ENCODE assay signal across 24 cellular contexts in the genomic region with DNA sequence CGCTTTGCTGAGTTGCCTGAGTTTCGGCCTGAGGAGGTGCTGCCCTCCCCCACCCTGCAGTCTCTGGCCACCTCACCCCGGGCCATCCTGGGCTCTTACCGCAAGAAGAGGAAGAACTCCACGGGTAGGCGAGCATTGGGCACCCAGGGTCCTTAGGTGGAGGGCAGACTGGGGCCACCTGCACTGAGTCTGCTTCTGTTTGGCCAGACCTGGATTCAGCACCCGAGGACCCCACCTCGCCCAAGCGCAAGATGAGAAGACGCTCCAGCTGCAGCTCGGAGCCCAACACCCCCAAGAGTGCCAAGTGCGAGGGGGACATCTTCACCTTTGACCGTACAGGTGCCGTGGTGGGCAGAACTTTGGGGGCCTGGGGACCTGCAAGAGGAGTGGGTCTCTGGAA. TPM values are rescaled to one million over a fixed set of nuclear protein-coding genes. Genes with fewer than 3 reads are reported as not detected.
A peak's percentile ranks its signal among the peaks of the same experiment; 100 is the strongest.
DNase-seq lines count a peak whose midpoint lies in the region; ATAC-seq, FAIRE-seq and TF ChIP-seq lines count a peak whose summit lies in the region.
"Had no signal": no experiment of that assay in that cellular context is flagged by ENCODE, and none has a peak within 500 bp of the region (broad histone marks: within the 10 kb centered on the region; RNA-seq: fewer than 3 reads in every experiment).

No MANE protein-coding gene starts in this region.

- H3K79me2 ChIP-seq in HepG2 (ENCODE audit: insufficient read depth, low read length), result no peaks in the 10 kb centered on the region

- TF ChIP-seq CTCF in HEK293 (tag by site-specific recombination; IDR thresholded peaks at IDR 0.05) (no peak), WTC11 (IDR thresholded peaks at IDR 0.05) (no peak), HepG2 (CRISPR knock-in tag; IDR thresholded peaks at IDR 0.05) (no peak), Peyer's patch (IDR thresholded peaks at IDR 0.05) (no peak)

- DNase-seq in WTC11 (ENCODE audit: low spot score) (no peak), HepG2 (ENCODE audit: low spot score) (no peak), nucleus accumbens (lab: John Stamatoyannopoulos, UW) (no peak), Peyer's patch (no peak), cerebellar cortex (ENCODE audit: low spot score) (no peak)
- DNase-seq: AML-193; CD4-positive, alpha-beta T cell; COR-L47; DMS53; Kasumi-1; NCI-H1092 treated with DMSO at 0.1 percent for 48 hours; NCI-H146; NCI-H1930; NCI-H446; NCI-H524 treated with DMSO at 0.1 percent for 48 hours; NCI-H774; SHP77 treated with DMSO at 0.1 percent for 48 hours had no signal

- POLR2A ChIA-PET in HEK293 (lab: Yijun Ruan, JAX) (interaction anchor here (0.9 to 3.4 kb wide), 3 partner anchors 8 to 50 kb away, joined by 4 to 31 read pairs (median 4); a partner anchor contains a TSS), WTC11 (lab: Charles Lee) (no interaction called here), HepG2 (lab: Yijun Ruan, JAX) (interaction anchor here (1.5 kb wide), 1 partner anchor 51 kb away, joined by 3 read pairs; no protein-coding TSS in a partner anchor)

- H3K4me3 Mint-ChIP-seq in WTC11, result no peak overlapping the region

- intact Hi-C loops in HepG2 (cut with micrococcal nuclease; ENCODE audit: unreplicated experiment), result no loop called here

- H3K4me1 ChIP-seq in HEK293 (ENCODE audit: control insufficient read depth, insufficient read depth, low read length), result no peaks in the 10 kb centered on the region
- H3K4me1 ChIP-seq in HepG2 (ENCODE audit: insufficient read depth, low read length), result no peaks in the 10 kb centered on the region
- peaks cover 0 to 8% (median 0%) of the 10 kb centered on the region in 4 donors for H3K4me1 ChIP-seq in Peyer's patch

- H3K4me2 ChIP-seq in HepG2 (ENCODE audit: low read depth, low read length), result no peak overlapping the region
- H3K4me2 ChIP-seq: A549; BLaER1 treated with 17β-estradiol and CSF1 and Interleukin-3, amounts not matched to agents 10 nM and 100 nM had no signal

- ATAC-seq in WTC11, result no peak
- ATAC-seq in HepG2, result no peak

- H3K9me3 ChIP-seq in HEK293 (ENCODE audit: control insufficient read depth, insufficient read depth, low read depth, low read length) (no peaks in the 10 kb centered on the region), HepG2 (ENCODE audit: low read length) (no peaks in the 10 kb centered on the region), Peyer's patch (no peaks in the 10 kb centered on the region)
- H3K9me3 ChIP-seq: A549; BLaER1 treated with 17β-estradiol and CSF1 and Interleukin-3, amounts not matched to agents 10 nM and 100 nM had no signal

- BruUV-seq in HepG2 (replicated peaks; lab: Mats Ljungman, UMichigan), result TSS peak; percentile 10

- no peak overlapping the region for H3K9ac ChIP-seq in HepG2 (ENCODE audit: insufficient read depth, low read depth, low read length)
- H3K9ac ChIP-seq: BLaER1 treated with 17β-estradiol and CSF1 and Interleukin-3, amounts not matched to agents 10 nM and 100 nM had no signal

- no peak overlapping the region for H3K4me3 ChIP-seq in HEK293 (ENCODE audit: low read depth, low read length)
- no peak overlapping the region for H3K4me3 ChIP-seq in HepG2 (replicated peaks in 1 of 3; ENCODE audit: insufficient read depth in 1 of 3, low read depth in 2 of 3, low read length in 3 of 3)
- no peak overlapping the region for H3K4me3 ChIP-seq in Peyer's patch
- H3K4me3 ChIP-seq: A549; BLaER1 treated with 17β-estradiol and CSF1 and Interleukin-3, amounts not matched to agents 10 nM and 100 nM had no signal

- WGBS in HepG2 (ENCODE audit: low lambda C conversion rate), result 97% methylated on average over 6 of the region's 14 CpGs

- in situ Hi-C loops in HepG2 (cut with HindIII; ENCODE audit: extremely low pct_ligation_motif_present, low pct_unique_long_range_greater_than_20kb), result loop anchor here (5.0 kb wide), 1 partner anchor 162 kb away; a partner anchor contains a TSS

- CTCF ChIA-PET in HEK293 (lab: Yijun Ruan, JAX) (interaction anchor here (0.6 to 3.6 kb wide), 7 partner anchors 14 to 185 kb away, joined by 3 to 55 read pairs (median 3); no protein-coding TSS in a partner anchor), WTC11 (lab: Charles Lee) (interaction anchor here (0.8 to 3.6 kb wide), 5 partner anchors 9 to 48 kb away, joined by 3 to 30 read pairs (median 3); no protein-coding TSS in a partner anchor), HepG2 (lab: Yijun Ruan, JAX; ENCODE audit: low intra/inter-chr PET ratio, low total read pairs) (no interaction called here)

- H4K20me1 ChIP-seq in HepG2 (ENCODE audit: insufficient read depth, low read length), result no peaks in the 10 kb centered on the region

- peak overlapping the region; percentile 31; the same call in 1 of the 2 replicates for H3K27ac ChIP-seq in HEK293 (ENCODE audit: extremely low read depth, low read depth, low read length)
- no peak overlapping the region for H3K27ac ChIP-seq in HepG2 (ENCODE audit: extremely low read length, insufficient read depth, low read length)
- H3K27ac ChIP-seq in Peyer's patch, result no peak overlapping the region
- H3K27ac ChIP-seq: A549; BLaER1 treated with 17β-estradiol and CSF1 and Interleukin-3, amounts not matched to agents 10 nM and 100 nM had no signal

- H3K9me3 Mint-ChIP-seq in WTC11, result no peaks in the 10 kb centered on the region
- H3K9me3 Mint-ChIP-seq: CD4-positive, alpha-beta T cell had no signal

- no peaks in the 10 kb centered on the region for H3K27me3 ChIP-seq in HepG2 (ENCODE audit: control insufficient read depth in 1 of 2, insufficient read depth in 2 of 2, low read length in 2 of 2)
- H3K27me3 ChIP-seq in Peyer's patch, result no peaks in the 10 kb centered on the region
- H3K27me3 ChIP-seq: BLaER1 treated with 17β-estradiol and CSF1 and Interleukin-3, amounts not matched to agents 10 nM and 100 nM had no signal

- TF ChIP-seq POLR2A in HepG2 (IDR thresholded peaks at IDR 0.05; ENCODE audit: insufficient read depth in 1 of 2, low read depth in 2 of 2, low read length in 2 of 2), result no peak
- TF ChIP-seq POLR2A in Peyer's patch (IDR thresholded peaks at IDR 0.05), result no peak

- no peak overlapping the region for H2AFZ ChIP-seq in HepG2 (ENCODE audit: low read length)

- H3K36me3 ChIP-seq in HEK293 (ENCODE audit: control insufficient read depth in 2 of 2, insufficient read depth in 1 of 2, low read length in 2 of 2), result peaks cover 31 to 77% of the 10 kb centered on the region in 2 experiments
- H3K36me3 ChIP-seq in HepG2 (replicated peaks in 1 of 2; ENCODE audit: control insufficient read depth in 1 of 2, insufficient read depth in 2 of 2, low read length in 2 of 2), result peaks cover 20 to 57% of the 10 kb centered on the region in 2 experiments; a peak in 4 of 5 replicates
- peaks cover 0 to 66% (median 0%) of the 10 kb centered on the region in 3 donors for H3K36me3 ChIP-seq in Peyer's patch

- no peak for TF ChIP-seq EP300 in HepG2 (IDR thresholded peaks at IDR 0.05; ENCODE audit: low read depth in 2 of 2, low read length in 2 of 2)
- no peak for TF ChIP-seq EP300 in HepG2 (CRISPR knock-in tag; IDR thresholded peaks at IDR 0.05; ENCODE audit: borderline replicate concordance)

- FAIRE-seq in HepG2 (lab: Jason Lieb, UNC), result no peak
- FAIRE-seq: GM18507, H54 had no signal

- TF ChIP-seq RAD21 in HepG2 (CRISPR knock-in tag; IDR thresholded peaks at IDR 0.05), result no peak

- peaks cover 27% of the 10 kb centered on the region for H3K36me3 Mint-ChIP-seq in WTC11

- H3K27ac Mint-ChIP-seq in WTC11, result peak overlapping the region; percentile 57; the same call in 1 of the 2 replicates
- H3K27ac Mint-ChIP-seq: CD4-positive, alpha-beta T cell had no signal

- no peaks in the 10 kb centered on the region for H3K27me3 Mint-ChIP-seq in WTC11 (ENCODE audit: low read depth)
- H3K27me3 Mint-ChIP-seq: CD4-positive, alpha-beta T cell had no signal

- H3K4me1 Mint-ChIP-seq in WTC11, result peaks cover 15% of the 10 kb centered on the region

RNA-seq across cellular contexts. Expression of a gene that starts 8.0 kb away (rescaled TPM):
- total RNA-seq in WTC11 (2021), result 3.6 to 5.0 TPM (median 3.7 TPM) in 3 replicates
- 0.33 and 0.38 TPM in 2 replicates for total RNA-seq in HepG2 (2016; rRNA removed; fragmentation: Illumina TruSeq; extraction: Trizol)
- not detected in 2 replicates for total RNA-seq in HepG2 (2016; cell fraction: cytosol; rRNA removed; fragmentation: Illumina TruSeq; extraction: Trizol; ENCODE audit: low read depth)
- 0.28 and 0.43 TPM in 2 replicates for total RNA-seq in HepG2 (2016; cell fraction: insoluble cytoplasmic fraction; rRNA removed; fragmentation: Illumina TruSeq; extraction: Trizol)
- total RNA-seq in HepG2 (2016; cell fraction: membrane; rRNA removed; fragmentation: Illumina TruSeq; extraction: Trizol), result 0.14 and 0.43 TPM in 2 replicates
- 0.50 TPM in 1 of 2 replicates, not detected in the other for total RNA-seq in HepG2 (2016; cell fraction: nucleus; rRNA removed; fragmentation: Illumina TruSeq; extraction: Trizol)
- 0.21 and 0.26 TPM in 2 replicates for polyA plus RNA-seq in HepG2 (2011; rRNA removed)
- 0.23 and 0.34 TPM in 2 replicates for polyA plus RNA-seq in HepG2 (2011; cell fraction: cytosol; rRNA removed)
- polyA plus RNA-seq in HepG2 (2011; cell fraction: nucleus; rRNA removed), result 0.43 and 0.80 TPM in 2 replicates
- polyA plus RNA-seq in HepG2 (2012), result 0.51 TPM in 1 of 2 replicates, not detected in the other
- 0.21 and 0.22 TPM in 2 replicates for polyA plus RNA-seq in HepG2 (2016; cell fraction: cytosol; fragmentation: Illumina TruSeq; extraction: Trizol; ENCODE audit: low read depth)
- polyA plus RNA-seq in HepG2 (2016; cell fraction: insoluble cytoplasmic fraction; fragmentation: Illumina TruSeq; extraction: Trizol; ENCODE audit: low read depth), result 0.69 and 0.88 TPM in 2 replicates
- polyA plus RNA-seq in HepG2 (2016; cell fraction: membrane; fragmentation: Illumina TruSeq; extraction: Trizol; ENCODE audit: low read depth), result 0.19 and 0.38 TPM in 2 replicates
- polyA plus RNA-seq in HepG2 (2016; cell fraction: nucleus; fragmentation: Illumina TruSeq; extraction: Trizol; ENCODE audit: insufficient read depth, low read depth), result 0.57 and 1.5 TPM in 2 replicates
- polyA minus RNA-seq in HepG2 (2011; rRNA and poly(A)+ RNA removed; ENCODE audit: low replicate concordance), result 0.94 and 1.4 TPM in 2 replicates
- 0.88 TPM in 1 of 2 replicates, not detected in the other for polyA minus RNA-seq in HepG2 (2011; cell fraction: cytosol; rRNA and poly(A)+ RNA removed)
- 0.25 TPM in 1 of 2 replicates, not detected in the other for polyA minus RNA-seq in HepG2 (2011; cell fraction: nucleus; rRNA and poly(A)+ RNA removed)
- total RNA-seq in Peyer's patch, result 1 to 10 TPM in 2 of 4 donors, not detected in 2; 1.1 TPM

RNA-seq across cellular contexts. Expression of a gene that starts 8.5 kb away (rescaled TPM):
- total RNA-seq in WTC11 (2021) (118 to 126 TPM (median 119 TPM) in 3 replicates), HepG2 (2016; rRNA removed; fragmentation: Illumina TruSeq; extraction: Trizol) (58.0 and 58.6 TPM in 2 replicates), Peyer's patch (10 to 100 TPM in 2 of 4 donors, 1 to 10 TPM in 2; 8.6 to 42.1 (median 10.2) TPM)
- total RNA-seq in HepG2 (2016; cell fraction: cytosol; rRNA removed; fragmentation: Illumina TruSeq; extraction: Trizol; ENCODE audit: low read depth), result 50.5 and 73.0 TPM in 2 replicates
- 61.4 and 62.4 TPM in 2 replicates for total RNA-seq in HepG2 (2016; cell fraction: insoluble cytoplasmic fraction; rRNA removed; fragmentation: Illumina TruSeq; extraction: Trizol)
- 53.6 and 73.9 TPM in 2 replicates for total RNA-seq in HepG2 (2016; cell fraction: membrane; rRNA removed; fragmentation: Illumina TruSeq; extraction: Trizol)
- 23.8 and 27.3 TPM in 2 replicates for total RNA-seq in HepG2 (2016; cell fraction: nucleus; rRNA removed; fragmentation: Illumina TruSeq; extraction: Trizol)
- polyA plus RNA-seq in HepG2 (2011; rRNA removed), result 27.4 and 31.2 TPM in 2 replicates
- 38.9 and 49.7 TPM in 2 replicates for polyA plus RNA-seq in HepG2 (2011; cell fraction: cytosol; rRNA removed)
- polyA plus RNA-seq in HepG2 (2011; cell fraction: nucleus; rRNA removed), result 31.1 and 32.3 TPM in 2 replicates
- polyA plus RNA-seq in HepG2 (2012), result 21.3 and 29.1 TPM in 2 replicates
- 59.5 and 77.2 TPM in 2 replicates for polyA plus RNA-seq in HepG2 (2016; cell fraction: cytosol; fragmentation: Illumina TruSeq; extraction: Trizol; ENCODE audit: low read depth)
- 57.4 and 72.9 TPM in 2 replicates for polyA plus RNA-seq in HepG2 (2016; cell fraction: insoluble cytoplasmic fraction; fragmentation: Illumina TruSeq; extraction: Trizol; ENCODE audit: low read depth)
- 53.3 and 66.7 TPM in 2 replicates for polyA plus RNA-seq in HepG2 (2016; cell fraction: membrane; fragmentation: Illumina TruSeq; extraction: Trizol; ENCODE audit: low read depth)
- polyA plus RNA-seq in HepG2 (2016; cell fraction: nucleus; fragmentation: Illumina TruSeq; extraction: Trizol; ENCODE audit: insufficient read depth, low read depth), result 41.3 and 41.9 TPM in 2 replicates
- polyA minus RNA-seq in HepG2 (2011; rRNA and poly(A)+ RNA removed; ENCODE audit: low replicate concordance), result 27.9 and 60.4 TPM in 2 replicates
- polyA minus RNA-seq in HepG2 (2011; cell fraction: cytosol; rRNA and poly(A)+ RNA removed), result 16.4 and 20.1 TPM in 2 replicates
- polyA minus RNA-seq in HepG2 (2011; cell fraction: nucleus; rRNA and poly(A)+ RNA removed), result 7.9 and 8.8 TPM in 2 replicates

RNA-seq across cellular contexts. Expression of a gene that starts 19.1 kb away (rescaled TPM):
- total RNA-seq in WTC11 (2021) (6.9 to 7.1 TPM (median 7.0 TPM) in 3 replicates), HepG2 (2016; rRNA removed; fragmentation: Illumina TruSeq; extraction: Trizol) (0.07 TPM in 1 of 2 replicates, not detected in the other), Peyer's patch (not detected)
- not detected in 2 replicates for total RNA-seq in HepG2 (2016; cell fraction: cytosol; rRNA removed; fragmentation: Illumina TruSeq; extraction: Trizol; ENCODE audit: low read depth)
- total RNA-seq in HepG2 (2016; cell fraction: insoluble cytoplasmic fraction; rRNA removed; fragmentation: Illumina TruSeq; extraction: Trizol), result 0.13 and 0.15 TPM in 2 replicates
- not detected in 2 replicates for total RNA-seq in HepG2 (2016; cell fraction: membrane; rRNA removed; fragmentation: Illumina TruSeq; extraction: Trizol)
- 0.88 and 1.9 TPM in 2 replicates for total RNA-seq in HepG2 (2016; cell fraction: nucleus; rRNA removed; fragmentation: Illumina TruSeq; extraction: Trizol)
- polyA plus RNA-seq in HepG2 (2011; rRNA removed), result 5.1 and 5.5 TPM in 2 replicates
- polyA plus RNA-seq in HepG2 (2011; cell fraction: cytosol; rRNA removed), result 2.0 and 2.3 TPM in 2 replicates
- 39.2 and 50.9 TPM in 2 replicates for polyA plus RNA-seq in HepG2 (2011; cell fraction: nucleus; rRNA removed)
- 2.9 and 6.2 TPM in 2 replicates for polyA plus RNA-seq in HepG2 (2012)
- polyA plus RNA-seq in HepG2 (2016; cell fraction: cytosol; fragmentation: Illumina TruSeq; extraction: Trizol; ENCODE audit: low read depth), result 0.26 TPM in 1 of 2 replicates, not detected in the other
- 0.57 and 0.73 TPM in 2 replicates for polyA plus RNA-seq in HepG2 (2016; cell fraction: insoluble cytoplasmic fraction; fragmentation: Illumina TruSeq; extraction: Trizol; ENCODE audit: low read depth)
- 0.17 and 0.27 TPM in 2 replicates for polyA plus RNA-seq in HepG2 (2016; cell fraction: membrane; fragmentation: Illumina TruSeq; extraction: Trizol; ENCODE audit: low read depth)
- polyA plus RNA-seq in HepG2 (2016; cell fraction: nucleus; fragmentation: Illumina TruSeq; extraction: Trizol; ENCODE audit: insufficient read depth, low read depth), result 1.7 and 2.8 TPM in 2 replicates
- polyA minus RNA-seq in HepG2 (2011; rRNA and poly(A)+ RNA removed; ENCODE audit: low replicate concordance), result 0.44 and 14.7 TPM in 2 replicates
- polyA minus RNA-seq in HepG2 (2011; cell fraction: cytosol; rRNA and poly(A)+ RNA removed), result 1.3 and 4.2 TPM in 2 replicates
- polyA minus RNA-seq in HepG2 (2011; cell fraction: nucleus; rRNA and poly(A)+ RNA removed), result 16.7 and 20.3 TPM in 2 replicates
- total RNA-seq: CD4-positive, alpha-beta T cell; G401; M059J had no signal

RNA-seq across cellular contexts. Expression of a gene that starts 24.9 kb away (rescaled TPM):
- total RNA-seq in WTC11 (2021) (53.0 to 58.5 TPM (median 55.8 TPM) in 3 replicates), HepG2 (2016; rRNA removed; fragmentation: Illumina TruSeq; extraction: Trizol) (5.4 and 8.0 TPM in 2 replicates), Peyer's patch (10 to 100 TPM; 40.5 to 72.8 (median 67.2) TPM)
- 1.5 and 1.8 TPM in 2 replicates for total RNA-seq in HepG2 (2016; cell fraction: cytosol; rRNA removed; fragmentation: Illumina TruSeq; extraction: Trizol; ENCODE audit: low read depth)
- 5.2 and 7.8 TPM in 2 replicates for total RNA-seq in HepG2 (2016; cell fraction: insoluble cytoplasmic fraction; rRNA removed; fragmentation: Illumina TruSeq; extraction: Trizol)
- total RNA-seq in HepG2 (2016; cell fraction: membrane; rRNA removed; fragmentation: Illumina TruSeq; extraction: Trizol), result 4.6 and 4.9 TPM in 2 replicates
- 10.4 and 12.3 TPM in 2 replicates for total RNA-seq in HepG2 (2016; cell fraction: nucleus; rRNA removed; fragmentation: Illumina TruSeq; extraction: Trizol)
- polyA plus RNA-seq in HepG2 (2011; rRNA removed), result 5.9 and 8.3 TPM in 2 replicates
- 3.3 and 5.6 TPM in 2 replicates for polyA plus RNA-seq in HepG2 (2011; cell fraction: cytosol; rRNA removed)
- 60.6 and 75.8 TPM in 2 replicates for polyA plus RNA-seq in HepG2 (2011; cell fraction: nucleus; rRNA removed)
- polyA plus RNA-seq in HepG2 (2012), result 17.6 and 25.1 TPM in 2 replicates
- 1.7 and 1.9 TPM in 2 replicates for polyA plus RNA-seq in HepG2 (2016; cell fraction: cytosol; fragmentation: Illumina TruSeq; extraction: Trizol; ENCODE audit: low read depth)
- polyA plus RNA-seq in HepG2 (2016; cell fraction: insoluble cytoplasmic fraction; fragmentation: Illumina TruSeq; extraction: Trizol; ENCODE audit: low read depth), result 10.1 and 16.9 TPM in 2 replicates
- polyA plus RNA-seq in HepG2 (2016; cell fraction: membrane; fragmentation: Illumina TruSeq; extraction: Trizol; ENCODE audit: low read depth), result 5.7 and 6.0 TPM in 2 replicates
- polyA plus RNA-seq in HepG2 (2016; cell fraction: nucleus; fragmentation: Illumina TruSeq; extraction: Trizol; ENCODE audit: insufficient read depth, low read depth), result 61.0 and 65.4 TPM in 2 replicates
- 3.6 and 7.9 TPM in 2 replicates for polyA minus RNA-seq in HepG2 (2011; rRNA and poly(A)+ RNA removed; ENCODE audit: low replicate concordance)
- polyA minus RNA-seq in HepG2 (2011; cell fraction: cytosol; rRNA and poly(A)+ RNA removed), result 9.1 and 10.8 TPM in 2 replicates
- 14.7 and 15.5 TPM in 2 replicates for polyA minus RNA-seq in HepG2 (2011; cell fraction: nucleus; rRNA and poly(A)+ RNA removed)

RNA-seq across cellular contexts. Expression of a gene that starts 31.5 kb away (rescaled TPM):
- 42.1 to 51.7 TPM (median 51.6 TPM) in 3 replicates for total RNA-seq in WTC11 (2021)
- 3.9 and 8.8 TPM in 2 replicates for total RNA-seq in HepG2 (2016; rRNA removed; fragmentation: Illumina TruSeq; extraction: Trizol)
- 0.79 and 1.2 TPM in 2 replicates for total RNA-seq in HepG2 (2016; cell fraction: cytosol; rRNA removed; fragmentation: Illumina TruSeq; extraction: Trizol; ENCODE audit: low read depth)
- total RNA-seq in HepG2 (2016; cell fraction: insoluble cytoplasmic fraction; rRNA removed; fragmentation: Illumina TruSeq; extraction: Trizol), result 3.1 and 9.6 TPM in 2 replicates
- total RNA-seq in HepG2 (2016; cell fraction: membrane; rRNA removed; fragmentation: Illumina TruSeq; extraction: Trizol), result 1.9 and 2.7 TPM in 2 replicates
- total RNA-seq in HepG2 (2016; cell fraction: nucleus; rRNA removed; fragmentation: Illumina TruSeq; extraction: Trizol), result 9.4 and 10.4 TPM in 2 replicates
- polyA plus RNA-seq in HepG2 (2011; rRNA removed), result 4.0 and 6.2 TPM in 2 replicates
- polyA plus RNA-seq in HepG2 (2011; cell fraction: cytosol; rRNA removed), result 4.4 and 7.8 TPM in 2 replicates
- polyA plus RNA-seq in HepG2 (2011; cell fraction: nucleus; rRNA removed), result 16.2 and 21.3 TPM in 2 replicates
- polyA plus RNA-seq in HepG2 (2012), result 10.2 and 12.4 TPM in 2 replicates
- 0.61 and 0.62 TPM in 2 replicates for polyA plus RNA-seq in HepG2 (2016; cell fraction: cytosol; fragmentation: Illumina TruSeq; extraction: Trizol; ENCODE audit: low read depth)
- polyA plus RNA-seq in HepG2 (2016; cell fraction: insoluble cytoplasmic fraction; fragmentation: Illumina TruSeq; extraction: Trizol; ENCODE audit: low read depth), result 4.1 and 4.7 TPM in 2 replicates
- 1.0 and 1.2 TPM in 2 replicates for polyA plus RNA-seq in HepG2 (2016; cell fraction: membrane; fragmentation: Illumina TruSeq; extraction: Trizol; ENCODE audit: low read depth)
- polyA plus RNA-seq in HepG2 (2016; cell fraction: nucleus; fragmentation: Illumina TruSeq; extraction: Trizol; ENCODE audit: insufficient read depth, low read depth), result 15.0 and 18.4 TPM in 2 replicates
- polyA minus RNA-seq in HepG2 (2011; rRNA and poly(A)+ RNA removed; ENCODE audit: low replicate concordance), result 0.96 and 23.0 TPM in 2 replicates
- polyA minus RNA-seq in HepG2 (2011; cell fraction: cytosol; rRNA and poly(A)+ RNA removed), result 11.7 and 11.8 TPM in 2 replicates
- 11.7 and 11.8 TPM in 2 replicates for polyA minus RNA-seq in HepG2 (2011; cell fraction: nucleus; rRNA and poly(A)+ RNA removed)
- total RNA-seq in Peyer's patch, result 10 to 100 TPM; 12.3 to 30.8 (median 22.3) TPM
